In genomic region chr19:49127674-49128544, GRCh38 we compare ENCODE assay signal across 1 cellular context.
TF ChIP-seq lines count a peak whose summit lies in the region.

No MANE protein-coding gene starts in this region.

TF ChIP-seq in WTC11, 78 proteins besides CTCF, POLR2A, EP300 and RAD21 (continued from another document):
- TF ChIP-seq ZNF512 (CRISPR knock-in tag; IDR thresholded peaks at IDR 0.05; ENCODE audit: borderline replicate concordance) (no peak), EMX1 (CRISPR knock-in tag; IDR thresholded peaks at IDR 0.05) (no peak), TCF7 (CRISPR knock-in tag; IDR thresholded peaks at IDR 0.05; ENCODE audit: low read depth) (peak; percentile 84; the same call in 1 of the 2 replicates), CREM (CRISPR knock-in tag; IDR thresholded peaks at IDR 0.05) (peak; percentile 78; the same call in 1 of the 2 replicates), ZNF423 (CRISPR knock-in tag; IDR thresholded peaks at IDR 0.05) (no peak), ARID4B (CRISPR knock-in tag; IDR thresholded peaks at IDR 0.05; ENCODE audit: borderline replicate concordance) (peak; percentile 96), FOXP1 (CRISPR knock-in tag; IDR thresholded peaks at IDR 0.05; ENCODE audit: borderline replicate concordance) (peak; percentile 98), SOX15 (CRISPR knock-in tag; IDR thresholded peaks at IDR 0.05) (no peak), PRRX2 (CRISPR knock-in tag; IDR thresholded peaks at IDR 0.05) (no peak), AR (CRISPR knock-in tag; IDR thresholded peaks at IDR 0.05) (no peak), PREB (CRISPR knock-in tag; IDR thresholded peaks at IDR 0.05; ENCODE audit: borderline replicate concordance) (no peak), NFYB (CRISPR knock-in tag; conservative IDR thresholded peaks at IDR 0.05; ENCODE audit: low read depth) (no peak), ZNF263 (CRISPR knock-in tag; IDR thresholded peaks at IDR 0.05; ENCODE audit: low read depth) (no peak), USF2 (CRISPR knock-in tag; IDR thresholded peaks at IDR 0.05) (0 out of 2 replicates have a peak, but pooled peaks have one; percentile 38), KAT7 (CRISPR knock-in tag; IDR thresholded peaks at IDR 0.05; ENCODE audit: borderline replicate concordance) (no peak), ETV6 (CRISPR knock-in tag; IDR thresholded peaks at IDR 0.05) (peak; percentile 97), MLX (CRISPR knock-in tag; IDR thresholded peaks at IDR 0.05) (0 out of 2 replicates have a peak, but pooled peaks have one; percentile 74), ZNF138 (CRISPR knock-in tag; conservative IDR thresholded peaks at IDR 0.05) (peak; percentile 91), ZNF671 (CRISPR knock-in tag; IDR thresholded peaks at IDR 0.05) (no peak), ATF6 (CRISPR knock-in tag; IDR thresholded peaks at IDR 0.05) (no peak), RELA (CRISPR knock-in tag; IDR thresholded peaks at IDR 0.05; ENCODE audit: borderline replicate concordance) (peak; percentile 48; the same call in 1 of the 2 replicates)
